In the genomic region with DNA sequence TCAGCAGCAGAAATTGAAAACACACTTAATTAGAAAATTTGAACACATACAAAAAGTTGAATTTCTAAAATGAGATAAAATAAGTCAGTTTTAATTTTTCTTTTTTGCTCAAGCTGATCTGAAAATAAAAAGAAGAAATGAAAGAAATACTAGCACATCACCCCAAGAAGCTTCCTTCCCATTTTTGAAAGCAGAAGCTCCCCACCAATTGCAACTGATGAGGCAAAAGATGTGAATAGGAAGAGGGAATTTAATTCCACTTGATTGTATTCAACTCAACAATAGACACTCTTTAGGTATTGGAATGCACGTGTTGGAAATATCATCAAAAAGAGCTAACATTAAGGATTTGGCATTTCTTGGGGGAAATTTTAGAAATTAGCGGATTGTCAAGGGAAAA, we compare ENCODE assay signal across 16 cellular contexts.
"Had no signal": no experiment of that assay in that cellular context is flagged by ENCODE, and none has a peak within 500 bp of the region (broad histone marks: within the 10 kb centered on the region; RNA-seq: fewer than 3 reads in every experiment).

No MANE protein-coding gene starts in this region.

- H3K27ac ChIP-seq: body of pancreas, coronary artery, epithelial cell of prostate, gastroesophageal sphincter, left lung, neural progenitor cell, ovary, testis had no signal

- H3K36me3 ChIP-seq: gastroesophageal sphincter, left lung, neural progenitor cell, ovary had no signal

- H3K9me3 Mint-ChIP-seq: activated naive CD4-positive, alpha-beta T cell treated with anti-CD3 and anti-CD28 coated beads, Interleukin-2, amount 50 U/mL, for 24 hours; neural progenitor cell; stimulated activated naive CD8-positive, alpha-beta T cell treated with anti-CD3 and anti-CD28 coated beads, Interleukin-15, Interleukin-2, amounts not matched to agents 100 ng/mL and 50 ng/mL, for 24 hours had no signal

- H3K4me2 ChIP-seq: neural progenitor cell had no signal

- H2AFZ ChIP-seq: neural progenitor cell had no signal

- ATAC-seq: activated CD4-positive, CD25-positive, alpha-beta regulatory T cell treated with anti-CD3 and anti-CD28 coated beads, Interleukin-2, amount 50 U/mL, for 24 hours; body of pancreas; gastroesophageal sphincter; left lung had no signal

- H3K4me1 Mint-ChIP-seq: activated naive CD4-positive, alpha-beta T cell treated with anti-CD3 and anti-CD28 coated beads, Interleukin-2, amount 50 U/mL, for 24 hours had no signal

- H3K4me3 ChIP-seq: body of pancreas, coronary artery, gastroesophageal sphincter, left lung, neural progenitor cell, ovary, testis had no signal

- H3K9me3 ChIP-seq: body of pancreas, gastroesophageal sphincter, left lung, ovary, testis had no signal

- H3K27ac Mint-ChIP-seq: activated naive CD4-positive, alpha-beta T cell treated with anti-CD3 and anti-CD28 coated beads, Interleukin-2, amount 50 U/mL, for 24 hours; neural progenitor cell; stimulated activated naive CD8-positive, alpha-beta T cell treated with anti-CD3 and anti-CD28 coated beads, Interleukin-15, Interleukin-2, amounts not matched to agents 100 ng/mL and 50 ng/mL, for 24 hours had no signal

- H3K36me3 Mint-ChIP-seq: activated naive CD4-positive, alpha-beta T cell treated with anti-CD3 and anti-CD28 coated beads, Interleukin-2, amount 50 U/mL, for 24 hours; neural progenitor cell had no signal

- H3K4me1 ChIP-seq: neural progenitor cell, testis had no signal

- H3K27me3 ChIP-seq: body of pancreas, gastroesophageal sphincter, left lung, neural progenitor cell, ovary, testis had no signal

- H3K4me3 Mint-ChIP-seq: activated naive CD4-positive, alpha-beta T cell treated with anti-CD3 and anti-CD28 coated beads, Interleukin-2, amount 50 U/mL, for 24 hours; neural progenitor cell; stimulated activated naive CD8-positive, alpha-beta T cell treated with anti-CD3 and anti-CD28 coated beads, Interleukin-15, Interleukin-2, amounts not matched to agents 100 ng/mL and 50 ng/mL, for 24 hours had no signal

- H3K9ac ChIP-seq: neural progenitor cell had no signal

- H3K27me3 Mint-ChIP-seq: activated naive CD4-positive, alpha-beta T cell treated with anti-CD3 and anti-CD28 coated beads, Interleukin-2, amount 50 U/mL, for 24 hours had no signal

- DNase-seq: activated T-cell treated with anti-CD3 and anti-CD28 coated beads, Interleukin-2, amount 50 U/mL, for 1 hour; body of pancreas; central memory CD4-positive, alpha-beta T cell; effector memory CD4-positive, alpha-beta T cell; left lung; ovary; stimulated activated CD4-positive, alpha-beta T cell treated with anti-CD3 and anti-CD28 coated beads, Interleukin-4, amount 100 ng/mL, for 1 hour; stimulated activated CD8-positive, alpha-beta memory T cell treated with anti-CD3 and anti-CD28 coated beads, Interleukin-4, amount 100 ng/mL, for 48 hours; testis had no signal
